Comparison of ENCODE assay signal across 3 cellular contexts in genomic region chr20:53938739-53939138, GRCh38.
TF ChIP-seq lines count a peak whose summit lies in the region.

No MANE protein-coding gene starts in this region.

TF ChIP-seq in SK-N-SH, 30 proteins besides CTCF, POLR2A, EP300 and RAD21:
- TF ChIP-seq TAF1 (IDR thresholded peaks at IDR 0.05; ENCODE audit: borderline replicate concordance, low read depth, low read length) (no peak), NFIC (IDR thresholded peaks at IDR 0.05; ENCODE audit: borderline replicate concordance) (no peak), FOXJ3 (CRISPR knock-in tag; IDR thresholded peaks at IDR 0.05) (no peak), MXI1 (IDR thresholded peaks at IDR 0.05; ENCODE audit: low read depth, low read length) (no peak), JUND (IDR thresholded peaks at IDR 0.05) (no peak), SIN3A (IDR thresholded peaks at IDR 0.05; ENCODE audit: borderline replicate concordance, low read depth, low read length) (no peak), EZH2phosphoT487 (IDR thresholded peaks at IDR 0.05; ENCODE audit: borderline replicate concordance, low read depth) (no peak), YY1 (IDR thresholded peaks at IDR 0.05; ENCODE audit: low read depth) (no peak), TEAD4 (IDR thresholded peaks at IDR 0.05; ENCODE audit: borderline replicate concordance, insufficient read depth) (no peak), TCF12 (IDR thresholded peaks at IDR 0.05) (no peak), FOXM1 (IDR thresholded peaks at IDR 0.05; ENCODE audit: low read depth) (no peak)
- TF ChIP-seq, protein P1, sequence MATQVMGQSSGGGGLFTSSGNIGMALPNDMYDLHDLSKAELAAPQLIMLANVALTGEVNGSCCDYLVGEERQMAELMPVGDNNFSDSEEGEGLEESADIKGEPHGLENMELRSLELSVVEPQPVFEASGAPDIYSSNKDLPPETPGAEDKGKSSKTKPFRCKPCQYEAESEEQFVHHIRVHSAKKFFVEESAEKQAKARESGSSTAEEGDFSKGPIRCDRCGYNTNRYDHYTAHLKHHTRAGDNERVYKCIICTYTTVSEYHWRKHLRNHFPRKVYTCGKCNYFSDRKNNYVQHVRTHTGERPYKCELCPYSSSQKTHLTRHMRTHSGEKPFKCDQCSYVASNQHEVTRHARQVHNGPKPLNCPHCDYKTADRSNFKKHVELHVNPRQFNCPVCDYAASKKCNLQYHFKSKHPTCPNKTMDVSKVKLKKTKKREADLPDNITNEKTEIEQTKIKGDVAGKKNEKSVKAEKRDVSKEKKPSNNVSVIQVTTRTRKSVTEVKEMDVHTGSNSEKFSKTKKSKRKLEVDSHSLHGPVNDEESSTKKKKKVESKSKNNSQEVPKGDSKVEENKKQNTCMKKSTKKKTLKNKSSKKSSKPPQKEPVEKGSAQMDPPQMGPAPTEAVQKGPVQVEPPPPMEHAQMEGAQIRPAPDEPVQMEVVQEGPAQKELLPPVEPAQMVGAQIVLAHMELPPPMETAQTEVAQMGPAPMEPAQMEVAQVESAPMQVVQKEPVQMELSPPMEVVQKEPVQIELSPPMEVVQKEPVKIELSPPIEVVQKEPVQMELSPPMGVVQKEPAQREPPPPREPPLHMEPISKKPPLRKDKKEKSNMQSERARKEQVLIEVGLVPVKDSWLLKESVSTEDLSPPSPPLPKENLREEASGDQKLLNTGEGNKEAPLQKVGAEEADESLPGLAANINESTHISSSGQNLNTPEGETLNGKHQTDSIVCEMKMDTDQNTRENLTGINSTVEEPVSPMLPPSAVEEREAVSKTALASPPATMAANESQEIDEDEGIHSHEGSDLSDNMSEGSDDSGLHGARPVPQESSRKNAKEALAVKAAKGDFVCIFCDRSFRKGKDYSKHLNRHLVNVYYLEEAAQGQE (IDR thresholded peaks at IDR 0.05; ENCODE audit: low read depth, low read length), result no peak
- TF ChIP-seq, protein P2, sequence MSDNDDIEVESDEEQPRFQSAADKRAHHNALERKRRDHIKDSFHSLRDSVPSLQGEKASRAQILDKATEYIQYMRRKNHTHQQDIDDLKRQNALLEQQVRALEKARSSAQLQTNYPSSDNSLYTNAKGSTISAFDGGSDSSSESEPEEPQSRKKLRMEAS (IDR thresholded peaks at IDR 0.05; ENCODE audit: low read depth), result no peak
- TF ChIP-seq, protein P3, sequence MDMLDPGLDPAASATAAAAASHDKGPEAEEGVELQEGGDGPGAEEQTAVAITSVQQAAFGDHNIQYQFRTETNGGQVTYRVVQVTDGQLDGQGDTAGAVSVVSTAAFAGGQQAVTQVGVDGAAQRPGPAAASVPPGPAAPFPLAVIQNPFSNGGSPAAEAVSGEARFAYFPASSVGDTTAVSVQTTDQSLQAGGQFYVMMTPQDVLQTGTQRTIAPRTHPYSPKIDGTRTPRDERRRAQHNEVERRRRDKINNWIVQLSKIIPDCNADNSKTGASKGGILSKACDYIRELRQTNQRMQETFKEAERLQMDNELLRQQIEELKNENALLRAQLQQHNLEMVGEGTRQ (IDR thresholded peaks at IDR 0.05; ENCODE audit: borderline replicate concordance, low read depth, low read length), result no peak
- TF ChIP-seq, protein P4, sequence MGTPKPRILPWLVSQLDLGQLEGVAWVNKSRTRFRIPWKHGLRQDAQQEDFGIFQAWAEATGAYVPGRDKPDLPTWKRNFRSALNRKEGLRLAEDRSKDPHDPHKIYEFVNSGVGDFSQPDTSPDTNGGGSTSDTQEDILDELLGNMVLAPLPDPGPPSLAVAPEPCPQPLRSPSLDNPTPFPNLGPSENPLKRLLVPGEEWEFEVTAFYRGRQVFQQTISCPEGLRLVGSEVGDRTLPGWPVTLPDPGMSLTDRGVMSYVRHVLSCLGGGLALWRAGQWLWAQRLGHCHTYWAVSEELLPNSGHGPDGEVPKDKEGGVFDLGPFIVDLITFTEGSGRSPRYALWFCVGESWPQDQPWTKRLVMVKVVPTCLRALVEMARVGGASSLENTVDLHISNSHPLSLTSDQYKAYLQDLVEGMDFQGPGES (IDR thresholded peaks at IDR 0.05; ENCODE audit: low read depth, low read length), result no peak

TF ChIP-seq in SK-N-SH treated with all-trans-retinoic acid at 6 μM for 48 hours, 23 proteins besides CTCF, POLR2A, EP300 and RAD21:
- TF ChIP-seq ESRRG (CRISPR knock-in tag; IDR thresholded peaks at IDR 0.05) (no peak), BACH2 (CRISPR knock-in tag; IDR thresholded peaks at IDR 0.05; ENCODE audit: borderline replicate concordance) (no peak)
- TF ChIP-seq, protein P5, sequence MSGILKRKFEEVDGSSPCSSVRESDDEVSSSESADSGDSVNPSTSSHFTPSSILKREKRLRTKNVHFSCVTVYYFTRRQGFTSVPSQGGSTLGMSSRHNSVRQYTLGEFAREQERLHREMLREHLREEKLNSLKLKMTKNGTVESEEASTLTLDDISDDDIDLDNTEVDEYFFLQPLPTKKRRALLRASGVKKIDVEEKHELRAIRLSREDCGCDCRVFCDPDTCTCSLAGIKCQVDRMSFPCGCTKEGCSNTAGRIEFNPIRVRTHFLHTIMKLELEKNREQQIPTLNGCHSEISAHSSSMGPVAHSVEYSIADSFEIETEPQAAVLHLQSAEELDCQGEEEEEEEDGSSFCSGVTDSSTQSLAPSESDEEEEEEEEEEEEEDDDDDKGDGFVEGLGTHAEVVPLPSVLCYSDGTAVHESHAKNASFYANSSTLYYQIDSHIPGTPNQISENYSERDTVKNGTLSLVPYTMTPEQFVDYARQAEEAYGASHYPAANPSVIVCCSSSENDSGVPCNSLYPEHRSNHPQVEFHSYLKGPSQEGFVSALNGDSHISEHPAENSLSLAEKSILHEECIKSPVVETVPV (CRISPR knock-in tag; IDR thresholded peaks at IDR 0.05), result no peak

TF ChIP-seq in IMR-90, 13 proteins besides CTCF, POLR2A, EP300 and RAD21:
- TF ChIP-seq CHD1 (IDR thresholded peaks at IDR 0.05; ENCODE audit: low read depth, low read length) (no peak), CEBPB (IDR thresholded peaks at IDR 0.05; ENCODE audit: low read depth, low read length) (no peak), RFX5 (IDR thresholded peaks at IDR 0.05; ENCODE audit: low read depth, low read length) (no peak), SMC3 (IDR thresholded peaks at IDR 0.05; ENCODE audit: low read depth, low read length) (no peak), BHLHE40 (IDR thresholded peaks at IDR 0.05; ENCODE audit: low read depth, low read length) (no peak), NFE2L2 (IDR thresholded peaks at IDR 0.05; ENCODE audit: low read depth, low read length) (no peak), RCOR1 (IDR thresholded peaks at IDR 0.05; ENCODE audit: insufficient replicate concordance, low read length) (no peak), FOS (IDR thresholded peaks at IDR 0.05; ENCODE audit: low read depth, low read length) (no peak)
- TF ChIP-seq, protein P6, sequence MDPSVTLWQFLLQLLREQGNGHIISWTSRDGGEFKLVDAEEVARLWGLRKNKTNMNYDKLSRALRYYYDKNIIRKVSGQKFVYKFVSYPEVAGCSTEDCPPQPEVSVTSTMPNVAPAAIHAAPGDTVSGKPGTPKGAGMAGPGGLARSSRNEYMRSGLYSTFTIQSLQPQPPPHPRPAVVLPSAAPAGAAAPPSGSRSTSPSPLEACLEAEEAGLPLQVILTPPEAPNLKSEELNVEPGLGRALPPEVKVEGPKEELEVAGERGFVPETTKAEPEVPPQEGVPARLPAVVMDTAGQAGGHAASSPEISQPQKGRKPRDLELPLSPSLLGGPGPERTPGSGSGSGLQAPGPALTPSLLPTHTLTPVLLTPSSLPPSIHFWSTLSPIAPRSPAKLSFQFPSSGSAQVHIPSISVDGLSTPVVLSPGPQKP (IDR thresholded peaks at IDR 0.05; ENCODE audit: borderline replicate concordance, low read depth, low read length), result no peak
- TF ChIP-seq, protein P3 (IDR thresholded peaks at IDR 0.05; ENCODE audit: low read depth, low read length), result no peak
